Comparison of ENCODE assay signal across 25 cellular contexts in genomic region chr3:8780279-8780678, GRCh38. TPM values are rescaled to one million over a fixed set of nuclear protein-coding genes. Genes with fewer than 3 reads are reported as not detected.
"Had no signal": no experiment of that assay in that cellular context is flagged by ENCODE, and none has a peak within 500 bp of the region (broad histone marks: within the 10 kb centered on the region; RNA-seq: fewer than 3 reads in every experiment).

No MANE protein-coding gene starts in this region.

- H3K36me3 Mint-ChIP-seq: activated CD4-positive, alpha-beta memory T cell treated with anti-CD3 and anti-CD28 coated beads for 36 hours; activated naive CD8-positive, alpha-beta T cell treated with anti-CD3 and anti-CD28 coated beads for 36 hours; naive thymus-derived CD8-positive, alpha-beta T cell; neural progenitor cell; stimulated activated memory B cell treated with anti-CD40 and anti-IgM and Interleukin-4, amounts not matched to agents 10 μg/mL and 1 μg/mL and 100 μg/mL, for 72 hours had no signal

- H3K4me3 Mint-ChIP-seq: activated B cell treated with CpG ODN at 0.5 μM for 24 hours; activated CD4-positive, alpha-beta memory T cell treated with anti-CD3 and anti-CD28 coated beads for 36 hours; activated naive CD8-positive, alpha-beta T cell treated with anti-CD3 and anti-CD28 coated beads for 36 hours; naive thymus-derived CD8-positive, alpha-beta T cell; neural progenitor cell; stimulated activated memory B cell treated with anti-CD40 and anti-IgM and Interleukin-4, amounts not matched to agents 10 μg/mL and 1 μg/mL and 100 μg/mL, for 72 hours had no signal

- H3K27ac Mint-ChIP-seq: activated B cell treated with CpG ODN at 0.5 μM for 24 hours; activated CD4-positive, alpha-beta memory T cell treated with anti-CD3 and anti-CD28 coated beads for 36 hours; activated naive CD8-positive, alpha-beta T cell treated with anti-CD3 and anti-CD28 coated beads for 36 hours; naive thymus-derived CD8-positive, alpha-beta T cell; neural progenitor cell; stimulated activated memory B cell treated with anti-CD40 and anti-IgM and Interleukin-4, amounts not matched to agents 10 μg/mL and 1 μg/mL and 100 μg/mL, for 72 hours had no signal

- ATAC-seq: gastroesophageal sphincter; naive thymus-derived CD8-positive, alpha-beta T cell; sciatic nerve; stimulated activated memory B cell treated with anti-CD40 and anti-IgM and Interleukin-4, amounts not matched to agents 10 μg/mL and 1 μg/mL and 100 μg/mL, for 72 hours had no signal

- H3K27me3 Mint-ChIP-seq: activated naive CD8-positive, alpha-beta T cell treated with anti-CD3 and anti-CD28 coated beads for 36 hours had no signal

- H3K9me3 Mint-ChIP-seq: activated B cell treated with CpG ODN at 0.5 μM for 24 hours; activated CD4-positive, alpha-beta memory T cell treated with anti-CD3 and anti-CD28 coated beads for 36 hours; activated naive CD8-positive, alpha-beta T cell treated with anti-CD3 and anti-CD28 coated beads for 36 hours; neural progenitor cell; stimulated activated memory B cell treated with anti-CD40 and anti-IgM and Interleukin-4, amounts not matched to agents 10 μg/mL and 1 μg/mL and 100 μg/mL, for 72 hours had no signal

- H3K4me1 Mint-ChIP-seq: activated B cell treated with CpG ODN at 0.5 μM for 24 hours; activated naive CD8-positive, alpha-beta T cell treated with anti-CD3 and anti-CD28 coated beads for 36 hours; naive thymus-derived CD8-positive, alpha-beta T cell; neural progenitor cell; stimulated activated memory B cell treated with anti-CD40 and anti-IgM and Interleukin-4, amounts not matched to agents 10 μg/mL and 1 μg/mL and 100 μg/mL, for 72 hours had no signal

- DNase-seq: activated B cell treated with CpG ODN at 0.5 μM for 24 hours; activated CD4-positive, alpha-beta memory T cell treated with anti-CD3 and anti-CD28 coated beads for 36 hours; activated CD4-positive, alpha-beta T cell treated with anti-CD3 and anti-CD28 coated beads for 4 hours; activated naive CD4-positive, alpha-beta T cell treated with Interleukin-2 at 50 U/mL for 16 hours; activated naive CD8-positive, alpha-beta T cell treated with anti-CD3 and anti-CD28 coated beads for 36 hours; activated T-cell treated with anti-CD3 and anti-CD28 coated beads, Interleukin-2, amount 50 U/mL, for 48 hours; amygdala; cerebellar nuclear complex; cortex of kidney; hypothalamus; left ventricle myocardium inferior; naive thymus-derived CD8-positive, alpha-beta T cell; posterior cingulate gyrus; stimulated activated CD4-positive, alpha-beta T cell treated with anti-CD3 and anti-CD28 coated beads, Interleukin-15, amount 100 ng/mL, for 24 hours; testis; trophoblast cell; uterus had no signal

RNA-seq across cellular contexts. Expression of gene CAV3, which starts 46.7 kb away (rescaled TPM):
- total RNA-seq: activated B cell treated with CpG ODN at 0.5 μM for 24 hours; activated CD4-positive, alpha-beta memory T cell treated with anti-CD3 and anti-CD28 coated beads for 36 hours; activated naive CD8-positive, alpha-beta T cell treated with anti-CD3 and anti-CD28 coated beads for 36 hours; bronchial epithelial cell; gastroesophageal sphincter; lung microvascular endothelial cell; naive thymus-derived CD8-positive, alpha-beta T cell; omental fat pad; sciatic nerve; smooth muscle cell; testis; uterus had no signal
